ENCODE assay signal across 10 cellular contexts in genomic region chr18:26228562-26229260, GRCh38. TPM values are rescaled to one million over a fixed set of nuclear protein-coding genes. Genes with fewer than 3 reads are reported as not detected.
DNase-seq lines count a peak whose midpoint lies in the region; ATAC-seq and TF ChIP-seq lines count a peak whose summit lies in the region.
"Had no signal": no experiment of that assay in that cellular context is flagged by ENCODE, and none has a peak within 500 bp of the region (broad histone marks: within the 10 kb centered on the region; RNA-seq: fewer than 3 reads in every experiment).

No MANE protein-coding gene starts in this region.

- POLR2A ChIA-PET in activated naive CD8-positive, alpha-beta T cell treated with anti-CD3 and anti-CD28 coated beads, Interleukin-2, amount 10 ng/mL, durations not matched to agents 7 days and 5 days (lab: Charles Lee), result no interaction called here

- H3K27ac Mint-ChIP-seq in activated naive CD4-positive, alpha-beta T cell treated with anti-CD3 and anti-CD28 coated beads, Interleukin-2, amount 50 U/mL, for 24 hours, result peak overlapping the region; percentile 64
- H3K27ac Mint-ChIP-seq in activated naive CD8-positive, alpha-beta T cell treated with anti-CD3 and anti-CD28 coated beads, Interleukin-2, amount 10 ng/mL, durations not matched to agents 7 days and 5 days, result no peak overlapping the region
- no peak overlapping the region for H3K27ac Mint-ChIP-seq in type B pancreatic cell

- ATAC-seq in activated naive CD8-positive, alpha-beta T cell treated with anti-CD3 and anti-CD28 coated beads, Interleukin-2, amount 10 ng/mL, durations not matched to agents 7 days and 5 days (ENCODE audit: low read depth), result no peak

- no peak for DNase-seq in activated naive CD4-positive, alpha-beta T cell treated with anti-CD3 and anti-CD28 coated beads, Interleukin-2, amount 50 U/mL, for 16 hours
- DNase-seq in NAMALWA (ENCODE audit: low spot score), result peak; percentile 24
- no peak for DNase-seq in activated naive CD8-positive, alpha-beta T cell treated with anti-CD3 and anti-CD28 coated beads, Interleukin-2, amount 10 ng/mL, durations not matched to agents 7 days and 5 days
- DNase-seq in type B pancreatic cell (ENCODE audit: extremely low spot score, unreplicated experiment), result no peak
- DNase-seq in NCI-H1105 treated with DMSO at 0.1 percent for 48 hours (lab: John Stamatoyannopoulos, UW), result no peak
- DNase-seq in amniotic stem cell (lab: John Stamatoyannopoulos, UW), result no peak
- no peak for DNase-seq in NCI-H748 (lab: John Stamatoyannopoulos, UW; ENCODE audit: unreplicated experiment)
- DNase-seq: NCI-H748 treated with DMSO at 0.1 percent for 48 hours; stimulated activated CD4-positive, alpha-beta T cell treated with anti-CD3 and anti-CD28 coated beads, Interleukin-4, amount 100 ng/mL, for 24 hours had no signal

- TF ChIP-seq CTCF in type B pancreatic cell (conservative IDR thresholded peaks at IDR 0.05), result no peak

- H3K4me3 Mint-ChIP-seq in activated naive CD4-positive, alpha-beta T cell treated with anti-CD3 and anti-CD28 coated beads, Interleukin-2, amount 50 U/mL, for 24 hours, result peak overlapping the region; percentile 97
- H3K4me3 Mint-ChIP-seq in activated naive CD8-positive, alpha-beta T cell treated with anti-CD3 and anti-CD28 coated beads, Interleukin-2, amount 10 ng/mL, durations not matched to agents 7 days and 5 days, result peak overlapping the region; percentile 93
- peak overlapping the region; percentile 97 for H3K4me3 Mint-ChIP-seq in type B pancreatic cell

- H3K9me3 Mint-ChIP-seq in activated naive CD4-positive, alpha-beta T cell treated with anti-CD3 and anti-CD28 coated beads, Interleukin-2, amount 50 U/mL, for 24 hours, result no peaks in the 10 kb centered on the region
- H3K9me3 Mint-ChIP-seq in activated naive CD8-positive, alpha-beta T cell treated with anti-CD3 and anti-CD28 coated beads, Interleukin-2, amount 10 ng/mL, durations not matched to agents 7 days and 5 days, result no peaks in the 10 kb centered on the region
- peaks cover 7% of the 10 kb centered on the region for H3K9me3 Mint-ChIP-seq in type B pancreatic cell

- H3K36me3 Mint-ChIP-seq in activated naive CD4-positive, alpha-beta T cell treated with anti-CD3 and anti-CD28 coated beads, Interleukin-2, amount 50 U/mL, for 24 hours, result peaks cover 3% of the 10 kb centered on the region
- H3K36me3 Mint-ChIP-seq in activated naive CD8-positive, alpha-beta T cell treated with anti-CD3 and anti-CD28 coated beads, Interleukin-2, amount 10 ng/mL, durations not matched to agents 7 days and 5 days, result peaks cover 4% of the 10 kb centered on the region
- peaks cover 6% of the 10 kb centered on the region for H3K36me3 Mint-ChIP-seq in type B pancreatic cell

- H3K27me3 Mint-ChIP-seq in activated naive CD4-positive, alpha-beta T cell treated with anti-CD3 and anti-CD28 coated beads, Interleukin-2, amount 50 U/mL, for 24 hours, result no peaks in the 10 kb centered on the region
- no peaks in the 10 kb centered on the region for H3K27me3 Mint-ChIP-seq in activated naive CD8-positive, alpha-beta T cell treated with anti-CD3 and anti-CD28 coated beads, Interleukin-2, amount 10 ng/mL, durations not matched to agents 7 days and 5 days
- H3K27me3 Mint-ChIP-seq in type B pancreatic cell, result peaks cover 25% of the 10 kb centered on the region

- peaks cover 56% of the 10 kb centered on the region for H3K4me1 Mint-ChIP-seq in activated naive CD4-positive, alpha-beta T cell treated with anti-CD3 and anti-CD28 coated beads, Interleukin-2, amount 50 U/mL, for 24 hours
- peaks cover 33% of the 10 kb centered on the region for H3K4me1 Mint-ChIP-seq in activated naive CD8-positive, alpha-beta T cell treated with anti-CD3 and anti-CD28 coated beads, Interleukin-2, amount 10 ng/mL, durations not matched to agents 7 days and 5 days
- peaks cover 22% of the 10 kb centered on the region for H3K4me1 Mint-ChIP-seq in type B pancreatic cell (ENCODE audit: unreplicated experiment)

RNA-seq across cellular contexts. Expression of gene TAF4B, which starts 2.5 kb away (rescaled TPM):
- total RNA-seq in activated naive CD8-positive, alpha-beta T cell treated with anti-CD3 and anti-CD28 coated beads, Interleukin-2, amount 10 ng/mL, durations not matched to agents 7 days and 5 days, result 1 to 10 TPM; 7.3 to 7.5 TPM
- total RNA-seq in type B pancreatic cell (ENCODE audit: low replicate concordance), result 4.6 and 5.1 TPM in 2 replicates
